10 cellular contexts compared by ENCODE assay signal in the genomic region with DNA sequence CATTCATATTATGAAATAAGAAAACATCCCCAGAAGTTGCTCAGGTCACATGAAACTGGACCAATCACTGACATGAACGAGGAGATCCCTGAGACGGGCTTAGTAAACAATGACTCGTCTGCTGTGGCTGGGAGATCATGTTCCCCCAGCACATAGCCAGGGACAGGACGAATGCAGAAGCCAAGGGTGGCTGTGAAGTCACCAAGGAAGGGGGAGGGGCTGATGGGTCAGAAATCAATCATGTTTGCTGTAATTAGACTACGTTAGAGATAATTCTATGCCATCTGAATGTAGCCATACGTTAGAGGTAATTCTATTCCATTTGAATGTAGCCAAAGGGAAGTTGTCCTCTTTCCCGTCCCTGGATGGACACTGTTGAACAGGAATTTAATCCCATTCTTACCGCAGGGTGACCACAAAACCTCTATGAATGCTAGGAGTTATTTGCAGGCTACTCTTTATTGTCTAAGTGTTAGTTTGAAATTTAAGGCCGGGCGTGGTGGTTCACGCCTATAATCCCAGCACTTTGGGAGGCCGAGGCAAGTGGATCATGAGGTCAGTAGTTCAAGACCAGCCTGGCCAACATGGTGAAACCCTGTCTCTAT.
"Had no signal": no experiment of that assay in that cellular context is flagged by ENCODE, and none has a peak within 500 bp of the region (broad histone marks: within the 10 kb centered on the region; RNA-seq: fewer than 3 reads in every experiment).

No MANE protein-coding gene starts in this region.

- DNase-seq: activated CD4-positive, alpha-beta T cell treated with anti-CD3 and anti-CD28 coated beads, Interleukin-2, amount 10 ng/mL, durations not matched to agents 24 days and 14 days; activated naive CD4-positive, alpha-beta T cell treated with Interleukin-2 at 50 U/mL for 16 hours; body of pancreas; effector memory CD8-positive, alpha-beta T cell; midbrain; naive thymus-derived CD4-positive, alpha-beta T cell; retina; tibial artery had no signal

- ATAC-seq: body of pancreas; effector memory CD8-positive, alpha-beta T cell; gastroesophageal sphincter; naive thymus-derived CD4-positive, alpha-beta T cell; WTC11 had no signal
